8 cellular contexts compared by ENCODE assay signal in the genomic region with DNA sequence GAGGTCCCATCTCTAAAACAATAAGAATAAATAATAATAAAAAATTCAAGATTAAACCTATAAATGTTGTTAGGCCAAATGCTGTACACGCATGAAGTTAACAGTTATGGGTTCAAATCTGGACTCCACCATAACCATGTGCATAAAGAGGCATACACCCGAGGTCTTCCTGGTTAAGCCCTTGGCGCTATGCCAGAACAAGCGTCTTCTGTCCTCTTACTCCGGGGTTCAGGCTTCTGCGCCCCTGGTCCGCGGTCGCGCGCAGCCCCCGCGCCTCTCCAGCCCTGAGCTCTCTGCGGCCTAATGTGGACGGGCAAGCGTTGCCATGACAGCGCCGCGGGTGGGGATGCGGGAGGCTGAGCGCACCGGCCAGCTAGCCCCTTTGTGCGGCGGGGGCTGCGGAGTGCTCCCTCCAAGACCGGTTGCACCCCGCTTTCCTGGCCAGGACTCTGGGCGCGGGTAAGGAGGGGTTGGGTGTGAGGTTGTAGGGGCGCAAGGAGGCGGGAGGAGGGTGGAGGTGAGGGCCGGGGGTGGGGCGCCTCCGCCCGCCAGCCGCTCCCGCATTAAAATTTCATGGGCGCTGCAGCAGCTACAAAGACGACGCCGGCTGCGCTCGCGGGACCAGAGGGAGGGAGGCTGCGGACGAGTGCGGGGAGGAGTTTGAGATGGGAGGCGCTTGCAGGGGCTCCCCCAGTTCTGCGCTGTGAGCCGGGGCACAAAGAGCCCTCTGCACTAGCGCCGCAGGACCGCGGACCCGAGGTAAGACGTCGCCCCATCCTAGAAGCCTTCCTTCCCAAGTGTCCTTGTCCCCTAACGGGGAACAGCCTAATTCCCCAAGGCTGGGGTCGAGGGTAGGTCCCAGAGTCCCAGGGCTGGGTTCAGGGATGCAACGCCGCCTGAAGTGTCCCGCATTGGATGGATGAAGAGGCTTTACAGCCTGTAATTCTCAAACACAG. TPM values are rescaled to one million over a fixed set of nuclear protein-coding genes. Genes with fewer than 3 reads are reported as not detected.
A peak's percentile ranks its signal among the peaks of the same experiment; 100 is the strongest.
DNase-seq lines count a peak whose midpoint lies in the region; ATAC-seq and TF ChIP-seq lines count a peak whose summit lies in the region.

A gene (plus strand): TSS at position 693 of the 956 bp plus-strand sequence.

- peaks cover 65% of the 10 kb centered on the region for H3K27me3 ChIP-seq in cardiac muscle cell

- H3K4me1 ChIP-seq in cardiac muscle cell (ENCODE audit: low read depth), result peaks cover 8% of the 10 kb centered on the region

- H3K27ac ChIP-seq in cardiac muscle cell, result no peak within 1 kb of the TSS

- H3K4me3 ChIP-seq in cardiac muscle cell, result peak within 1 kb of the TSS; percentile 34

- no peak for TF ChIP-seq CTCF in cardiac muscle cell (IDR thresholded peaks at IDR 0.05; ENCODE audit: low read depth, low read length)

- H3K36me3 ChIP-seq in cardiac muscle cell, result no peaks in the 10 kb centered on the region

- no peaks in the 10 kb centered on the region for H3K9me3 ChIP-seq in cardiac muscle cell (ENCODE audit: low read depth)

- peak; percentile 44 for ATAC-seq in sciatic nerve
- no peak for ATAC-seq in GM21515 (IDR thresholded peaks at IDR 0.05; ENCODE audit: unreplicated experiment)
- no peak for ATAC-seq in HG03097 (IDR thresholded peaks at IDR 0.05; ENCODE audit: low FRiP score, unreplicated experiment)

- peak; percentile 40 to 61 for DNase-seq in NCI-H2081 (lab: John Stamatoyannopoulos, UW)
- DNase-seq in NCI-H2081 treated with DMSO at 0.1 percent for 48 hours (lab: John Stamatoyannopoulos, UW), result no peak
- peak; percentile 72 for DNase-seq in NCI-H748 (lab: John Stamatoyannopoulos, UW; ENCODE audit: unreplicated experiment)
- DNase-seq in activated gamma-delta T cell (lab: John Stamatoyannopoulos, UW), result peak; percentile 52
- peak in 1 of 2 donors; percentile 10 for DNase-seq in cardiac muscle cell (ENCODE audit: low read depth in 1 of 2, low spot score in 1 of 2)
- DNase-seq in sciatic nerve (ENCODE audit: low spot score), result no peak

- intact Hi-C loops in sciatic nerve (cut with DNase I), result no loop called here

RNA-seq across cellular contexts. Expression of the gene that starts here (rescaled TPM):
- total RNA-seq in cardiac muscle cell (0.21 and 0.66 TPM in 2 replicates), sciatic nerve (2.7 TPM)
- polyA plus RNA-seq in cardiac muscle cell, result 0.11 and 0.30 TPM in 2 replicates

Comparison
In these comparisons a context has a peak if more than half of its experiments do, and no peak if none do; other contexts are left out.
1. DNase-seq: peak in NCI-H2081 (2 of 2), NCI-H748 (single experiment) and activated gamma-delta T cell (single experiment); none in NCI-H2081 treated with DMSO at 0.1 percent for 48 hours (single experiment) and sciatic nerve (single experiment).